ENCODE assay signal across 9 cellular contexts in the genomic region with DNA sequence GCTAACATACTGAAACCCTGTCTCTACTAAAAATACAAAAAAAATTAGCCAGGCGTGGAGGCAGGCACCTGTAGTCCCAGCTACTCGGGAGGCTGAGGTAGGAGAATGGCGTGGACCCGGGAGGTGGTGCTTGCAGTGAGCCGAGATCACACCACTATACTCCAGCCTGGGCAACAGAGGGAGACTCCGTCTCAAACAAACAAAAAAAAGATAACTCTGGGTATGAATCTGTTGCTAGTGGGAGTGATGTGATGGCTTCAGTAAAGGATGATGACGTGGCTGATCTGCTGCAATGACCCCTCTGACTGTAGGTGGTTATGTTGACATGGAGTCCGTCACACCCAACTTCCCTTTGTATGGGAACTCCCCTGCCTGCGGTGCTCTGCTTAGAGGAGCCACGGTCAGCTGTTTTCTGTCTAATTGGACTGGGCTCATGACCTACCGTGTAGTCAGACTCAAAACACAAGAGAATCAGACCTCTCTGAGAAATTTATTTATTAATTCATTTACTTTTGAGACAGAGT. TPM values are rescaled to one million over a fixed set of nuclear protein-coding genes. Genes with fewer than 3 reads are reported as not detected.
DNase-seq lines count a peak whose midpoint lies in the region; ATAC-seq, FAIRE-seq and TF ChIP-seq lines count a peak whose summit lies in the region.
"Had no signal": no experiment of that assay in that cellular context is flagged by ENCODE, and none has a peak within 500 bp of the region (broad histone marks: within the 10 kb centered on the region; RNA-seq: fewer than 3 reads in every experiment).

No MANE protein-coding gene starts in this region.

- FAIRE-seq in A549 (lab: Jason Lieb, UNC) (no peak), H54 (lab: Jason Lieb, UNC) (no peak)

- POLR2A ChIA-PET in A549 (lab: Yijun Ruan, JAX): no interaction called here

- TF ChIP-seq CTCF in A549 (IDR thresholded peaks at IDR 0.05): no peak
- TF ChIP-seq CTCF in cardiac fibroblast (IDR thresholded peaks at IDR 0.05; ENCODE audit: low read depth, low read length): no peak

- H3K9me3 ChIP-seq in A549: no peaks in the 10 kb centered on the region
- H3K9me3 ChIP-seq: thoracic aorta had no signal

- WGBS in A549 (ENCODE audit: missing lambda C conversion rate): 69% methylated on average over 11 of the region's 11 CpGs

- peak overlapping the region in 1 of 2 experiments; percentile 32; a peak in 3 of 6 replicates for H3K27ac ChIP-seq in A549
- H3K27ac ChIP-seq: thoracic aorta had no signal

- no peak overlapping the region for H3K4me2 ChIP-seq in A549

- no peak overlapping the region for H3K4me3 ChIP-seq in A549
- no peak overlapping the region for H3K4me3 ChIP-seq in cardiac fibroblast (replicated peaks in 1 of 2; ENCODE audit: low read depth in 2 of 2, low read length in 2 of 2)
- H3K4me3 ChIP-seq: thoracic aorta had no signal

- TF ChIP-seq POLR2A in A549 (IDR thresholded peaks at IDR 0.05; ENCODE audit: low read length) (no peak), H54 (IDR thresholded peaks at IDR 0.05; ENCODE audit: low read depth, low read length) (no peak)

- ATAC-seq in A549: peak; percentile 39 to 60; a peak in 3 of 6 replicates
- peak; percentile 82 for ATAC-seq in HG03175 (IDR thresholded peaks at IDR 0.05; ENCODE audit: unreplicated experiment)

- DNase-seq in A549 (ENCODE audit: low read depth in 1 of 2, low spot score in 1 of 2) (peak in 1 of 2 experiments; percentile 70), GM19240 (ENCODE audit: insufficient read length, low spot score) (peak; percentile 58), cardiac fibroblast (ENCODE audit: low read depth in 2 of 2) (peak; percentile 41 to 70), H54 (ENCODE audit: insufficient read length, low spot score) (no peak), NCI-H1694 treated with DMSO at 0.1 percent for 48 hours (lab: John Stamatoyannopoulos, UW) (no peak), DMS114 treated with DMSO at 0.1 percent for 48 hours (lab: John Stamatoyannopoulos, UW; ENCODE audit: unreplicated experiment) (no peak)
- DNase-seq in stimulated activated CD8-positive, alpha-beta memory T cell treated with anti-CD3 and anti-CD28 coated beads, Interleukin-4, amount 100 ng/mL, for 48 hours: no peak

- CTCF ChIA-PET in A549 (lab: Yijun Ruan, JAX): interaction anchor here (0.6 to 1.5 kb wide), 2 partner anchors 32 to 53 kb away, joined by 5 read pairs; no protein-coding TSS in a partner anchor

- no peak for TF ChIP-seq RAD21 in A549 (conservative IDR thresholded peaks at IDR 0.05 in 1 of 2, IDR thresholded peaks at IDR 0.05 in 1 of 2)

- no peak for TF ChIP-seq EP300 in A549 (IDR thresholded peaks at IDR 0.05)

- no peaks in the 10 kb centered on the region for H3K4me1 ChIP-seq in A549

TF ChIP-seq in A549, 52 proteins besides CTCF, POLR2A, EP300 and RAD21:
- TF ChIP-seq, protein P1, sequence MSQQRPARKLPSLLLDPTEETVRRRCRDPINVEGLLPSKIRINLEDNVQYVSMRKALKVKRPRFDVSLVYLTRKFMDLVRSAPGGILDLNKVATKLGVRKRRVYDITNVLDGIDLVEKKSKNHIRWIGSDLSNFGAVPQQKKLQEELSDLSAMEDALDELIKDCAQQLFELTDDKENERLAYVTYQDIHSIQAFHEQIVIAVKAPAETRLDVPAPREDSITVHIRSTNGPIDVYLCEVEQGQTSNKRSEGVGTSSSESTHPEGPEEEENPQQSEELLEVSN (IDR thresholded peaks at IDR 0.05; ENCODE audit: borderline replicate concordance, low read depth): no peak
- TF ChIP-seq HOXB13 (CRISPR knock-in tag; IDR thresholded peaks at IDR 0.05; ENCODE audit: low read depth) (no peak), MYC (IDR thresholded peaks at IDR 0.05; ENCODE audit: borderline replicate concordance, low read length) (no peak), ZSCAN20 (CRISPR knock-in tag; IDR thresholded peaks at IDR 0.05) (no peak), KDM5A (IDR thresholded peaks at IDR 0.05) (no peak), MAFK (IDR thresholded peaks at IDR 0.05; ENCODE audit: partially characterized antibody) (peak; percentile 29), ESRRA (IDR thresholded peaks at IDR 0.05; ENCODE audit: borderline replicate concordance, low read length) (no peak), ATOH8 (CRISPR knock-in tag; IDR thresholded peaks at IDR 0.05; ENCODE audit: low read depth) (no peak)

RNA-seq across cellular contexts. Expression of gene MED13L, which starts 59.1 kb away (rescaled TPM):
- 126 and 134 TPM in 2 replicates for polyA plus RNA-seq in A549 (2011; rRNA removed)
- polyA plus RNA-seq in A549 (2012; cell fraction: cytosol; rRNA removed): 21.5 and 29.3 TPM in 2 replicates
- polyA plus RNA-seq in A549 (2012; cell fraction: nucleus; rRNA removed): 22.3 and 36.4 TPM in 2 replicates
- 23.2 to 27.7 TPM (median 25.9 TPM) in 3 replicates for polyA plus RNA-seq in A549 (2017; fragmentation: RNase III; extraction: RNeasy Plus Mini Kit Qiagen cat#74134 plus additional on column Dnase treatment)
- polyA minus RNA-seq in A549 (2011; rRNA and poly(A)+ RNA removed): 321 and 335 TPM in 2 replicates

Comparison
In these comparisons a context has a peak if more than half of its experiments do, and no peak if none do; other contexts are left out.
1. DNase-seq: peak in GM19240 (single experiment) and cardiac fibroblast (2 of 2); none in H54 (single experiment), NCI-H1694 treated with DMSO at 0.1 percent for 48 hours (single experiment), DMS114 treated with DMSO at 0.1 percent for 48 hours (single experiment) and stimulated activated CD8-positive, alpha-beta memory T cell treated with anti-CD3 and anti-CD28 coated beads, Interleukin-4, amount 100 ng/mL, for 48 hours (single experiment).